Comparison of ENCODE assay signal across 8 cellular contexts in genomic region chr3:37256447-37256846, GRCh38. TPM values are rescaled to one million over a fixed set of nuclear protein-coding genes. Genes with fewer than 3 reads are reported as not detected.
DNase-seq lines count a peak whose midpoint lies in the region; ATAC-seq, FAIRE-seq and TF ChIP-seq lines count a peak whose summit lies in the region.

No MANE protein-coding gene starts in this region.

- H2AK5ac ChIP-seq in mesendoderm (ENCODE audit: low read length): no peak overlapping the region

- no peak overlapping the region for H2BK5ac ChIP-seq in mesendoderm (ENCODE audit: low read length)

- no peak overlapping the region for H3K27ac ChIP-seq in mesendoderm (ENCODE audit: low read depth, low read length)

- H3K4me2 ChIP-seq in mesendoderm (ENCODE audit: low read length): no peak overlapping the region

- peaks cover 1% of the 10 kb centered on the region for H3K36me3 ChIP-seq in bronchial epithelial cell (ENCODE audit: control insufficient read depth, insufficient read depth, low read length)
- H3K36me3 ChIP-seq in mesendoderm (ENCODE audit: control insufficient read depth, insufficient read depth, low read length): no peaks in the 10 kb centered on the region

- no peak overlapping the region for H4K5ac ChIP-seq in mesendoderm (ENCODE audit: low read length)

- H3K27me3 ChIP-seq in bronchial epithelial cell (ENCODE audit: control insufficient read depth, insufficient read depth, low read length) (no peaks in the 10 kb centered on the region), mesendoderm (ENCODE audit: insufficient read depth, low read length, poor library complexity) (no peaks in the 10 kb centered on the region)

- DNase-seq in EH (ENCODE audit: low read depth): peak; percentile 19
- DNase-seq in Jurkat, Clone E6-1 (ENCODE audit: low read depth, low spot score): peak; percentile 49
- no peak for DNase-seq in bronchial epithelial cell (ENCODE audit: low read depth)
- peak; percentile 53 for DNase-seq in mesendoderm
- no peak for DNase-seq in NCI-H1105 treated with DMSO at 0.1 percent for 48 hours (lab: John Stamatoyannopoulos, UW)
- DNase-seq in NCI-H1694 treated with DMSO at 0.1 percent for 48 hours (lab: John Stamatoyannopoulos, UW): no peak
- DNase-seq in central memory CD4-positive, alpha-beta T cell: no peak

- no peak overlapping the region for H3K4ac ChIP-seq in mesendoderm (ENCODE audit: low read depth, low read length)

- H2BK15ac ChIP-seq in mesendoderm (replicated peaks; ENCODE audit: low read depth): no peak overlapping the region

- no CpG with 5 or more reads among the region's 2 CpGs for WGBS in mesendoderm (ENCODE audit: extremely low coverage, insufficient coverage, low lambda C conversion rate)

- FAIRE-seq in bronchial epithelial cell (lab: Jason Lieb, UNC): no peak

- no peak overlapping the region for H3K9ac ChIP-seq in mesendoderm (ENCODE audit: low read length)

- peaks cover 1% of the 10 kb centered on the region for H3K79me1 ChIP-seq in mesendoderm (ENCODE audit: low read length)

- H3K23ac ChIP-seq in mesendoderm (ENCODE audit: low read length): no peak overlapping the region

- H3K18ac ChIP-seq in mesendoderm (ENCODE audit: low read length): no peak overlapping the region

- H4K8ac ChIP-seq in mesendoderm (ENCODE audit: low read depth, low read length): no peak overlapping the region

- no peak overlapping the region for H3K4me3 ChIP-seq in Jurkat, Clone E6-1 (ENCODE audit: low read length)
- H3K4me3 ChIP-seq in bronchial epithelial cell (ENCODE audit: low read depth, low read length) (no peak overlapping the region), mesendoderm (ENCODE audit: low read length) (no peak overlapping the region)

- no peak overlapping the region for H2BK120ac ChIP-seq in mesendoderm (ENCODE audit: low read depth, low read length)

- H3K4me1 ChIP-seq in mesendoderm (ENCODE audit: control insufficient read depth, low read depth, low read length): no peaks in the 10 kb centered on the region

- peak; percentile 7 for TF ChIP-seq CTCF in bronchial epithelial cell (IDR thresholded peaks at IDR 0.05; ENCODE audit: insufficient read depth, low read length, severe bottlenecking)

- H3K56ac ChIP-seq in mesendoderm (ENCODE audit: low read length): no peak overlapping the region

- H3K79me2 ChIP-seq in mesendoderm (ENCODE audit: control insufficient read depth, insufficient read depth, low read length): no peaks in the 10 kb centered on the region

- no peak for ATAC-seq in esophagus mucosa

RNA-seq across cellular contexts. Expression of gene GOLGA4, which starts 13.4 kb away (rescaled TPM):
- 15.7 TPM for polyA plus RNA-seq in Jurkat, Clone E6-1 (2012; ENCODE audit: insufficient read depth, insufficient read length)
- 73.5 and 88.5 TPM in 2 replicates for total RNA-seq in bronchial epithelial cell
- polyA plus RNA-seq in mesendoderm (2013, experiment 1 of 2): 35.5 TPM
- 37.2 TPM for polyA plus RNA-seq in mesendoderm (2013, experiment 2 of 2)
- total RNA-seq in esophagus mucosa: 61.4 TPM

Comparison
In these comparisons a context has a peak if more than half of its experiments do, and no peak if none do; other contexts are left out.
1. DNase-seq: peak in EH (single experiment), Jurkat, Clone E6-1 (single experiment) and mesendoderm (single experiment); none in bronchial epithelial cell (single experiment), NCI-H1105 treated with DMSO at 0.1 percent for 48 hours (single experiment), NCI-H1694 treated with DMSO at 0.1 percent for 48 hours (single experiment) and central memory CD4-positive, alpha-beta T cell (single experiment).